ENCODE assay signal across 8 cellular contexts in genomic region chr1:112675728-112676381, GRCh38. TPM values are rescaled to one million over a fixed set of nuclear protein-coding genes. Genes with fewer than 3 reads are reported as not detected.
DNase-seq lines count a peak whose midpoint lies in the region; ATAC-seq and TF ChIP-seq lines count a peak whose summit lies in the region.

No MANE protein-coding gene starts in this region.

- no peaks in the 10 kb centered on the region for H3K9me3 ChIP-seq in sigmoid colon

- H3K4me3 ChIP-seq in GM12864 (ENCODE audit: low read depth, low read length) (peak overlapping the region; percentile 92), fibroblast of villous mesenchyme (ENCODE audit: low read depth, low read length) (peak overlapping the region; percentile 82), sigmoid colon (peak overlapping the region; percentile 67 to 96 (median 85))

- H3K36me3 Mint-ChIP-seq in T-cell = peaks cover 22% of the 10 kb centered on the region

- no peaks in the 10 kb centered on the region for H3K27me3 Mint-ChIP-seq in T-cell

- intact Hi-C loops in sigmoid colon (cut with DNase I) = loop anchor here (2.0 kb wide), 1 partner anchor 57 kb away; the partner anchor contains the start of genes CAPZA1 and ST7L

- TF ChIP-seq EP300 in sigmoid colon (IDR thresholded peaks at IDR 0.05) = no peak

- no peaks in the 10 kb centered on the region for H3K27me3 ChIP-seq in sigmoid colon

- H3K27ac Mint-ChIP-seq in T-cell = peak overlapping the region; percentile 63 to 87

- ATAC-seq in T-cell (replicated peaks in 1 of 4) (no peak), HG02642 (IDR thresholded peaks at IDR 0.05; ENCODE audit: poor library complexity, unreplicated experiment) (no peak)

- H3K4me1 ChIP-seq in sigmoid colon = peaks cover 0 to 24% (median 21%) of the 10 kb centered on the region in 4 donors

- H3K4me3 Mint-ChIP-seq in T-cell = peak overlapping the region; percentile 82 to 96 (median 83)

- CTCF ChIA-PET in T-cell (lab: Charles Lee) = interaction anchor here (0.7 to 1.4 kb wide), 3 partner anchors 15 to 174 kb away, joined by 3 to 6 read pairs (median 3); no protein-coding TSS in a partner anchor

- WGBS in sigmoid colon, 2 donors = 46 to 55% methylated on average over 7 of the region's 7 CpGs

- TF ChIP-seq CTCF in GM12864 (IDR thresholded peaks at IDR 0.05; ENCODE audit: low read depth, low read length, missing control alignments) (no peak), fibroblast of villous mesenchyme (IDR thresholded peaks at IDR 0.05; ENCODE audit: insufficient read depth, low read depth, low read length) (no peak), sigmoid colon (IDR thresholded peaks at IDR 0.05) (no peak)

- POLR2A ChIA-PET in T-cell (lab: Charles Lee) = interaction anchor here (0.6 to 1.1 kb wide), 2 partner anchors 12 to 1113 kb away, joined by 3 read pairs; no protein-coding TSS in a partner anchor

- peaks cover 0 to 10% (median 2%) of the 10 kb centered on the region in 4 donors for H3K36me3 ChIP-seq in sigmoid colon

- TF ChIP-seq POLR2A in sigmoid colon (IDR thresholded peaks at IDR 0.05) = no peak

- DNase-seq in GM12864 (ENCODE audit: low read depth) = no peak
- no peak for DNase-seq in T-cell
- no peak for DNase-seq in fibroblast of villous mesenchyme (ENCODE audit: low read depth)
- no peak for DNase-seq in sigmoid colon
- no peak for DNase-seq in glomerular visceral epithelial cell (ENCODE audit: extremely low spot score)
- no peak for DNase-seq in NCI-H2196 (lab: John Stamatoyannopoulos, UW; ENCODE audit: unreplicated experiment)
- no peak for DNase-seq in stimulated activated naive CD4-positive, alpha-beta T cell (lab: John Stamatoyannopoulos, UW)

- peaks cover 47 to 62% (median 57%) of the 10 kb centered on the region in 3 donors for H3K4me1 Mint-ChIP-seq in T-cell

- H3K9me3 Mint-ChIP-seq in T-cell = no peaks in the 10 kb centered on the region

- H3K27ac ChIP-seq in sigmoid colon = peak overlapping the region; percentile 87 to 96 (median 90)

RNA-seq across cellular contexts. Expression of gene MOV10, which starts 1.4 kb away (rescaled TPM):
- total RNA-seq in T-cell (100 to 1,000 TPM in 1 of 5 donors, 10 to 100 TPM in 4; 71.0 to 103 (median 86.1) TPM), fibroblast of villous mesenchyme (56.7 and 63.5 TPM in 2 replicates), sigmoid colon (10 to 100 TPM; 16.5 to 43.8 (median 22.3) TPM)
- 10 to 100 TPM; 28.8 to 60.1 (median 34.2) TPM for polyA plus RNA-seq in sigmoid colon

RNA-seq across cellular contexts. Expression of gene RHOC, which starts 31.1 kb away (rescaled TPM):
- total RNA-seq in T-cell (10 to 100 TPM in 3 of 5 donors, 1 to 10 TPM in 2; 6.0 to 33.2 (median 12.1) TPM), fibroblast of villous mesenchyme (379 and 483 TPM in 2 replicates), sigmoid colon (100 to 1,000 TPM; 181 to 244 (median 192) TPM)
- polyA plus RNA-seq in sigmoid colon = 1,000 to 10,000 TPM in 1 of 3 donors, 100 to 1,000 TPM in 2; 443 to 1,259 (median 789) TPM

RNA-seq across cellular contexts. Expression of gene PPM1J, which starts 39.3 kb away (rescaled TPM):
- under 1 TPM; 0.15 to 0.77 (median 0.38) TPM for total RNA-seq in T-cell
- 0.43 and 1.3 TPM in 2 replicates for total RNA-seq in fibroblast of villous mesenchyme
- total RNA-seq in sigmoid colon = 1 to 10 TPM in 3 of 4 donors, under 1 TPM in 1; 0.36 to 1.6 (median 1.4) TPM
- polyA plus RNA-seq in sigmoid colon = 1 to 10 TPM in 1 of 3 donors, under 1 TPM in 2; 0.60 to 2.5 (median 0.92) TPM

RNA-seq across cellular contexts. Expression of gene CAPZA1, which starts 56.2 kb away (rescaled TPM):
- total RNA-seq in T-cell = 100 to 1,000 TPM; 115 to 189 (median 138) TPM
- total RNA-seq in fibroblast of villous mesenchyme = 180 and 299 TPM in 2 replicates
- 10 to 100 TPM; 75.9 to 90.6 (median 81.3) TPM for total RNA-seq in sigmoid colon
- polyA plus RNA-seq in sigmoid colon = 100 to 1,000 TPM in 2 of 3 donors, 10 to 100 TPM in 1; 91.3 to 160 (median 113) TPM

RNA-seq across cellular contexts. Expression of gene ST7L, which starts 56.9 kb away (rescaled TPM):
- total RNA-seq in T-cell (10 to 100 TPM; 15.9 to 33.7 (median 17.7) TPM), fibroblast of villous mesenchyme (17.4 and 29.8 TPM in 2 replicates), sigmoid colon (10 to 100 TPM; 22.7 to 68.0 (median 25.4) TPM)
- polyA plus RNA-seq in sigmoid colon = 1 to 10 TPM; 1.8 to 7.9 (median 2.3) TPM

Comparison
In these comparisons a context has a peak if more than half of its experiments do, and no peak if none do; other contexts are left out.
1. RNA of gene RHOC, which starts 31.1 kb away (total RNA-seq): 379 to 483 TPM in fibroblast of villous mesenchyme and 181 to 244 TPM in sigmoid colon; 6.0 to 33.2 TPM in T-cell; every median in the first group is over 4 times any median in the second.
2. Peak in every context shown above with its lines, with median percentiles within 50 percentile points of each other: H3K4me3 ChIP-seq.